ENCODE assay signal across 7 cellular contexts in the genomic region with DNA sequence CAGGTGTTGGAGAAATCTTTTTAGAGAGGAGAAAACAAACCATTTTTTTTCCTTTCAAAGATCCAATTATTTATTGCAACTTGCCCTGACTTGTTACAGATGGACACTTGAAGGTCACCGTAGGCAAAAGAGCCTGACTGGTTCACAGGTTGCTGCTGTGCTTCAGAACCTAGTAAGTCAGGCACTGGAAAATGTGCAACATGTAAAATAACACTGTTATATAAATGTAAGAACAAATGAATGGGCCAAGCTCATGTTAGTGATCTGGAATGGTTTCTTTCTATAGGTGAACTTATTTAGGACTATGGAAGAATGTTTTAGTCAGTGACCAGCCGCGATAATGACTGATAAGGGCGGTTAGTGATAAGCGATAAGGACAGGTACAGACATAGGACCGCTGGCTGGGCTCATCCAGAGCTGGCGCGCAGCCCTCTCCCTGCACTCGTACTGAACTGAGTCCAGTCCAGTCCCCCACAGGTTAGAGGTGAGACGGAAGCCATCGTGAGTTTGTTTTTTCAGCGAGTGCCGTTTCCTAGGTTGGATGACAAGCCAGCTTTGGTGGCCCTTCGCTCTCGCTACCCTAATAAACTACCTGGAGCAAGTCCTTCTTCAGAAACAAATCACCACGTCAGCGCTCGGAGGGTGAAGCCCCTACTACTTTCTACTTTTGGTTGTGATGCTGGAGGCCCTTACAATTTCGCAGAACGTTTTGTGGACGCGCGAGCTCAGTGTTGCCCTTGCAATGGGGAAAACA.
DNase-seq lines count a peak whose midpoint lies in the region; ATAC-seq and TF ChIP-seq lines count a peak whose summit lies in the region.

No MANE protein-coding gene starts in this region.

- no peaks in the 10 kb centered on the region for H3K9me3 Mint-ChIP-seq in activated T-cell treated with anti-CD3 and anti-CD28 coated beads, Interleukin-2, amount 50 U/mL, for 72 hours

- no peak for TF ChIP-seq EP300 in gastroesophageal sphincter (IDR thresholded peaks at IDR 0.05)

- TF ChIP-seq CTCF in gastroesophageal sphincter (IDR thresholded peaks at IDR 0.05) = no peak
- TF ChIP-seq CTCF in gastrocnemius medialis (IDR thresholded peaks at IDR 0.05 in 4 of 5, conservative IDR thresholded peaks at IDR 0.05 in 1 of 5) = no peak

- H3K4me3 Mint-ChIP-seq in activated T-cell treated with anti-CD3 and anti-CD28 coated beads, Interleukin-2, amount 50 U/mL, for 72 hours = peak overlapping the region; percentile 94 to 98

- peaks cover 80% of the 10 kb centered on the region for H3K27me3 Mint-ChIP-seq in activated T-cell treated with anti-CD3 and anti-CD28 coated beads, Interleukin-2, amount 50 U/mL, for 72 hours (ENCODE audit: low read depth)

- H3K27ac Mint-ChIP-seq in activated T-cell treated with anti-CD3 and anti-CD28 coated beads, Interleukin-2, amount 50 U/mL, for 72 hours = peak overlapping the region; percentile 86

- no peaks in the 10 kb centered on the region for H3K36me3 ChIP-seq in H7 (replicated peaks; ENCODE audit: control insufficient read depth, insufficient read depth, low read length)
- no peaks in the 10 kb centered on the region for H3K36me3 ChIP-seq in MG63
- no peaks in the 10 kb centered on the region for H3K36me3 ChIP-seq in gastroesophageal sphincter
- H3K36me3 ChIP-seq in gastrocnemius medialis = no peaks in the 10 kb centered on the region

- H3K4me1 ChIP-seq in gastroesophageal sphincter = peaks cover 0 to 40% (median 7%) of the 10 kb centered on the region in 3 donors
- H3K4me1 ChIP-seq in gastrocnemius medialis = peaks cover 16 to 19% of the 10 kb centered on the region in 2 donors

- peak; percentile 46 for DNase-seq in H7
- no peak for DNase-seq in MG63
- DNase-seq in activated T-cell treated with anti-CD3 and anti-CD28 coated beads, Interleukin-2, amount 50 U/mL, for 72 hours = peak; percentile 40 to 56
- no peak for DNase-seq in gastrocnemius medialis
- no peak for DNase-seq in NCI-H226

- H3K27ac ChIP-seq in gastroesophageal sphincter (peak overlapping the region in 1 of 4 donors; percentile 36), gastrocnemius medialis (peak overlapping the region in 2 of 4 donors; percentile 27 to 33)

- TF ChIP-seq POLR2A in gastroesophageal sphincter (IDR thresholded peaks at IDR 0.05) (no peak), gastrocnemius medialis (IDR thresholded peaks at IDR 0.05) (no peak)

- H3K9me3 ChIP-seq in MG63 = no peaks in the 10 kb centered on the region
- no peaks in the 10 kb centered on the region for H3K9me3 ChIP-seq in gastroesophageal sphincter
- H3K9me3 ChIP-seq in gastrocnemius medialis = no peaks in the 10 kb centered on the region

- peak overlapping the region; percentile 56 for H3K4me3 ChIP-seq in H7 (ENCODE audit: insufficient read depth, low read depth, low read length)
- H3K4me3 ChIP-seq in MG63 = peak overlapping the region; percentile 64
- H3K4me3 ChIP-seq in gastroesophageal sphincter = peak overlapping the region; percentile 39 to 66
- peak overlapping the region; percentile 70 to 98 (median 82) for H3K4me3 ChIP-seq in gastrocnemius medialis

- H3K27me3 ChIP-seq in H7 (ENCODE audit: control insufficient read depth, insufficient read depth, low read length) (peaks cover 97% of the 10 kb centered on the region), MG63 (no peaks in the 10 kb centered on the region; the same call in 1 of the 2 replicates), gastroesophageal sphincter (peaks cover 99% of the 10 kb centered on the region), gastrocnemius medialis (peaks cover 44 to 52% (median 49%) of the 10 kb centered on the region in 3 donors)

- peaks cover 36% of the 10 kb centered on the region for H3K4me1 Mint-ChIP-seq in activated T-cell treated with anti-CD3 and anti-CD28 coated beads, Interleukin-2, amount 50 U/mL, for 72 hours (ENCODE audit: low read depth)

- WGBS in gastroesophageal sphincter (ENCODE audit: low coverage in 1 of 2), 2 donors = 7 to 14% methylated on average over 15 to 18 of the region's 23 CpGs

- ATAC-seq in GM18502 (IDR thresholded peaks at IDR 0.05; ENCODE audit: poor library complexity, unreplicated experiment) = peak; percentile 40
- peak; percentile 23 to 32 for ATAC-seq in activated T-cell treated with anti-CD3 and anti-CD28 coated beads, Interleukin-2, amount 50 U/mL, for 72 hours (replicated peaks in 1 of 2)
- ATAC-seq in gastroesophageal sphincter = no peak
- no peak for ATAC-seq in gastrocnemius medialis

- peaks cover 0 to 3% of the 10 kb centered on the region in 2 donors for H3K36me3 Mint-ChIP-seq in activated T-cell treated with anti-CD3 and anti-CD28 coated beads, Interleukin-2, amount 50 U/mL, for 72 hours (ENCODE audit: insufficient read depth in 2 of 2)

- intact Hi-C loops in gastrocnemius medialis (cut with DNase I; ENCODE audit: low total_unique reads) = loop anchor here (2.0 to 10.0 kb wide), 4 partner anchors 96 to 507 kb away; a partner anchor contains a TSS

- in situ Hi-C loops in gastrocnemius medialis (cut with MboI; ENCODE audit: low sequenced_read_pairs in 4 of 4) = loop anchor here in 1 of 4 donors (10.0 to 25.0 kb wide), 2 partner anchors 197 to 254 kb away; no protein-coding TSS in a partner anchor

Comparison
In these comparisons a context has a peak if more than half of its experiments do, and no peak if none do; other contexts are left out.
1. ATAC-seq: peak in GM18502 (single experiment) and activated T-cell treated with anti-CD3 and anti-CD28 coated beads, Interleukin-2, amount 50 U/mL, for 72 hours (2 of 2); none in gastroesophageal sphincter (single experiment) and gastrocnemius medialis (0 of 2).
2. DNase-seq: peak in H7 (single experiment) and activated T-cell treated with anti-CD3 and anti-CD28 coated beads, Interleukin-2, amount 50 U/mL, for 72 hours (2 of 2); none in MG63 (single experiment), gastrocnemius medialis (0 of 2) and NCI-H226 (single experiment).
3. Peak in every context shown above with its lines, with median percentiles within 50 percentile points of each other: H3K4me3 ChIP-seq.